Comparison of ENCODE assay signal across 9 cellular contexts in genomic region chr2:44656460-44656859, GRCh38.
"Had no signal": no experiment of that assay in that cellular context is flagged by ENCODE, and none has a peak within 500 bp of the region (broad histone marks: within the 10 kb centered on the region; RNA-seq: fewer than 3 reads in every experiment).

No MANE protein-coding gene starts in this region.

- ATAC-seq: HCT116, HepG2, K562 had no signal

- H3K9me3 Mint-ChIP-seq: H9, HFFc6 had no signal

- H3K27ac ChIP-seq: HL-60 had no signal

- H3K4me3 ChIP-seq: K562 had no signal

- H3K27ac Mint-ChIP-seq: HFFc6 had no signal

- H3K4me3 Mint-ChIP-seq: H9, HFFc6 had no signal

- DNase-seq: GOT3, H9, HFFc6, IMR-90, KG1 had no signal
